Comparison of ENCODE assay signal across 1 cellular context in genomic region chr6:49556429-49556837, GRCh38.
TF ChIP-seq lines count a peak whose summit lies in the region.

No MANE protein-coding gene starts in this region.

TF ChIP-seq in K562, 482 proteins besides CTCF, POLR2A, EP300 and RAD21 (continued from another document and continues in another):
- TF ChIP-seq ZMIZ1 (IDR thresholded peaks at IDR 0.05; ENCODE audit: low read depth in 2 of 2, low read length in 2 of 2) (no peak), CEBPG (CRISPR knock-in tag; IDR thresholded peaks at IDR 0.05) (peak; percentile 95), CEBPG (tag; conservative IDR thresholded peaks at IDR 0.05 in 1 of 2, IDR thresholded peaks at IDR 0.05 in 1 of 2) (peak; percentile 98 to 99), SOX6 (IDR thresholded peaks at IDR 0.05) (peak; percentile 82), SMARCC2 (IDR thresholded peaks at IDR 0.05; ENCODE audit: low read depth) (peak; percentile 93), ZFX (CRISPR knock-in tag; IDR thresholded peaks at IDR 0.05) (no peak), SUPT5H (IDR thresholded peaks at IDR 0.05) (no peak), CREB3 (tag; conservative IDR thresholded peaks at IDR 0.05; ENCODE audit: low read depth) (no peak), CHAMP1 (IDR thresholded peaks at IDR 0.05) (peak; percentile 82; the same call in 1 of the 2 replicates), SAP30 (IDR thresholded peaks at IDR 0.05; ENCODE audit: borderline replicate concordance, insufficient read depth, low read depth, low read length, poor library complexity, severe bottlenecking) (no peak), ZNF77 (CRISPR knock-in tag; IDR thresholded peaks at IDR 0.05) (no peak), JUNB (CRISPR knock-in tag; conservative IDR thresholded peaks at IDR 0.05) (peak; percentile 50; the same call in 1 of the 2 replicates), CUX1 (CRISPR knock-in tag; IDR thresholded peaks at IDR 0.05) (no peak), POLR2G (IDR thresholded peaks at IDR 0.05; ENCODE audit: low read depth, low read length) (no peak), XRCC5 (IDR thresholded peaks at IDR 0.05; ENCODE audit: low read depth, low read length) (no peak), MTA2 (IDR thresholded peaks at IDR 0.05; ENCODE audit: low read depth) (no peak), HNRNPH1 (optimal IDR thresholded peaks at IDR 0.05; ENCODE audit: low read depth, low read length) (no peak), ZC3H11A (IDR thresholded peaks at IDR 0.05; ENCODE audit: low read depth, low read length) (no peak), FOXA3 (CRISPR knock-in tag; conservative IDR thresholded peaks at IDR 0.05 in 1 of 2, IDR thresholded peaks at IDR 0.05 in 1 of 2) (peak; percentile 98), POLR2AphosphoS2 (IDR thresholded peaks at IDR 0.05; ENCODE audit: low read length) (no peak), BRCA1 (IDR thresholded peaks at IDR 0.05) (no peak), BRCA1 (CRISPR knock-in tag; IDR thresholded peaks at IDR 0.05) (no peak), SFPQ (IDR thresholded peaks at IDR 0.05; ENCODE audit: low read depth, low read length) (no peak), NBN (IDR thresholded peaks at IDR 0.05; ENCODE audit: low read depth) (peak; percentile 73; the same call in 1 of the 2 replicates), ZFP91 (CRISPR knock-in tag; IDR thresholded peaks at IDR 0.05) (no peak), JUND (IDR thresholded peaks at IDR 0.05; ENCODE audit: borderline replicate concordance, low read depth, low read length) (peak; percentile 98), JUND (tag; IDR thresholded peaks at IDR 0.05; ENCODE audit: borderline replicate concordance, low read depth, low read length) (peak; percentile 96), ELF2 (CRISPR knock-in tag; IDR thresholded peaks at IDR 0.05) (no peak), HLTF (IDR thresholded peaks at IDR 0.05) (no peak), MXD1 (CRISPR knock-in tag; IDR thresholded peaks at IDR 0.05; ENCODE audit: borderline replicate concordance, poor library complexity, severe bottlenecking) (no peak), WHSC1 (IDR thresholded peaks at IDR 0.05; ENCODE audit: low read length) (no peak), USF2 (CRISPR knock-in tag; IDR thresholded peaks at IDR 0.05) (no peak), PHF20 (IDR thresholded peaks at IDR 0.05; ENCODE audit: partially characterized antibody) (no peak), TFE3 (CRISPR knock-in tag; IDR thresholded peaks at IDR 0.05) (no peak), ZNF655 (CRISPR knock-in tag; IDR thresholded peaks at IDR 0.05) (no peak), ZNF140 (CRISPR knock-in tag; IDR thresholded peaks at IDR 0.05) (no peak), ZBED1 (IDR thresholded peaks at IDR 0.05) (no peak), ZNF766 (CRISPR knock-in tag; conservative IDR thresholded peaks at IDR 0.05) (0 out of 2 replicates have a peak, but pooled peaks have one; percentile 41), ZFP1 (CRISPR knock-in tag; IDR thresholded peaks at IDR 0.05) (no peak), MAFG (tag; conservative IDR thresholded peaks at IDR 0.05) (peak; percentile 53), ZNF717 (CRISPR knock-in tag; IDR thresholded peaks at IDR 0.05) (no peak)
